Comparison of ENCODE assay signal across 18 cellular contexts in the genomic region with DNA sequence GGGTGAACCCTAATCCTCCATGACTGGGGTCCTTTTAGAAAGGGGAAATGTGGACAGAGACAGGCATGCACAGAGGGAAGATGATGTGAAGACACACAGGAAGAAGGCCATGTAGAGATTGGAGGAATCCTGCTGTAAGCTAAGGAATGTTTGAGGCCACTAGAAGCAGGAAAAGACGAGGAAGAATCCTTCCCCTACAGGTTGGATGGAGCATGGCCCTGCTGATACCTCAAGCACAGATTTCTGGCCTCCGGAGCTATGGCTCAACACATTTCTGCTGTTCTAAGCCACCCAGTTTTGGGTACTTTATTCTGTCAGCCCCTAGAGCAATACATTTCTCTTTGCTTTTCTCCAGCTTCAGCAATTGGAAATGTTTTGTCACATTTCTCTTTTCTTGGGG.
DNase-seq lines count a peak whose midpoint lies in the region; TF ChIP-seq lines count a peak whose summit lies in the region.
"Had no signal": no experiment of that assay in that cellular context is flagged by ENCODE, and none has a peak within 500 bp of the region (broad histone marks: within the 10 kb centered on the region; RNA-seq: fewer than 3 reads in every experiment).

No MANE protein-coding gene starts in this region.

- H3K9ac ChIP-seq in NT2/D1 (ENCODE audit: insufficient read length, low read depth) = no peak overlapping the region

- no peaks in the 10 kb centered on the region for H3K9me3 Mint-ChIP-seq in osteocyte (ENCODE audit: unreplicated experiment)

- POLR2A ChIA-PET in AG04449 (lab: Yijun Ruan, JAX) = interaction anchor here (0.6 kb wide), 1 partner anchor 743 kb away, joined by 3 read pairs; no protein-coding TSS in a partner anchor

- H3K27ac Mint-ChIP-seq in osteocyte (ENCODE audit: unreplicated experiment) = peak overlapping the region; percentile 9

- TF ChIP-seq POLR2A in ovary (IDR thresholded peaks at IDR 0.05) = no peak

- TF ChIP-seq CTCF in AG04449 (IDR thresholded peaks at IDR 0.05; ENCODE audit: insufficient read depth, low read length, missing control alignments) = peak; percentile 23
- peak; percentile 19 for TF ChIP-seq CTCF in fibroblast of the aortic adventitia (IDR thresholded peaks at IDR 0.05; ENCODE audit: insufficient read depth, low read length)
- TF ChIP-seq CTCF in osteocyte (IDR thresholded peaks at IDR 0.05) = no peak
- no peak for TF ChIP-seq CTCF in ovary (IDR thresholded peaks at IDR 0.05)

- H3K9me3 ChIP-seq in NT2/D1 (ENCODE audit: insufficient read depth, low read length) (no peaks in the 10 kb centered on the region; the same call in 1 of the 2 replicates), ovary (no peaks in the 10 kb centered on the region)
- H3K9me3 ChIP-seq: Caco-2 had no signal

- H3K27ac ChIP-seq in ovary = no peak overlapping the region
- H3K27ac ChIP-seq: 22Rv1, HL-60 had no signal

- H3K27me3 Mint-ChIP-seq in osteocyte (ENCODE audit: unreplicated experiment) = no peaks in the 10 kb centered on the region

- H3K4me3 Mint-ChIP-seq in osteocyte (ENCODE audit: unreplicated experiment) = no peak overlapping the region

- H3K4me1 Mint-ChIP-seq in osteocyte (ENCODE audit: unreplicated experiment) = peaks cover 32% of the 10 kb centered on the region

- no peaks in the 10 kb centered on the region for H3K36me3 ChIP-seq in NT2/D1 (ENCODE audit: insufficient read depth, insufficient read length, low read length)
- no peaks in the 10 kb centered on the region for H3K36me3 ChIP-seq in ovary

- 62 to 70% (median 68%) methylated on average over 2 of the region's 2 CpGs for WGBS in ovary, 3 donors

- H3K4me3 ChIP-seq in AG04449 (ENCODE audit: low read depth, low read length) = no peak overlapping the region
- H3K4me3 ChIP-seq in NT2/D1 (ENCODE audit: insufficient read length, low read depth) = no peak overlapping the region
- no peak overlapping the region for H3K4me3 ChIP-seq in fibroblast of the aortic adventitia (ENCODE audit: low read depth, low read length)
- no peak overlapping the region for H3K4me3 ChIP-seq in ovary
- H3K4me3 ChIP-seq: GM12878, K562 had no signal

- intact Hi-C loops in ovary (cut with DNase I) = no loop called here

- H3K4me1 ChIP-seq in NT2/D1 (ENCODE audit: insufficient read depth, insufficient read length) = no peaks in the 10 kb centered on the region
- H3K4me1 ChIP-seq in ovary (ENCODE audit: insufficient read depth) = no peaks in the 10 kb centered on the region

- DNase-seq in AG04449 (ENCODE audit: low read depth, low spot score) = no peak
- peak; percentile 5 for DNase-seq in NT2/D1 (ENCODE audit: low read depth, low spot score)
- no peak for DNase-seq in fibroblast of the aortic adventitia (ENCODE audit: low read depth)
- no peak for DNase-seq in osteocyte (ENCODE audit: extremely low spot score, unreplicated experiment)
- no peak for DNase-seq in NCI-H526 treated with DMSO at 0.1 percent for 48 hours (lab: John Stamatoyannopoulos, UW)
- no peak for DNase-seq in SHP77 treated with DMSO at 0.1 percent for 48 hours (lab: John Stamatoyannopoulos, UW)
- DNase-seq in 8988T = no peak
- DNase-seq in ovary = no peak
- DNase-seq: Caco-2, NCI-H146, NCI-H2081 treated with DMSO at 0.1 percent for 48 hours, NCI-H226, NCI-H69, PC-3 had no signal

- no peaks in the 10 kb centered on the region for H3K27me3 ChIP-seq in NT2/D1 (ENCODE audit: insufficient read depth, insufficient read length)
- no peaks in the 10 kb centered on the region for H3K27me3 ChIP-seq in ovary

- CTCF ChIA-PET in AG04449 (lab: Yijun Ruan, JAX) = interaction anchor here (0.7 to 1.4 kb wide), 2 partner anchors 10 to 37 kb away, joined by 3 read pairs; no protein-coding TSS in a partner anchor

- no peaks in the 10 kb centered on the region for H3K36me3 Mint-ChIP-seq in osteocyte (ENCODE audit: unreplicated experiment)

- no peak for TF ChIP-seq EP300 in ovary (IDR thresholded peaks at IDR 0.05)

Comparison
In these comparisons a context has a peak if more than half of its experiments do, and no peak if none do; other contexts are left out.
1. CTCF ChIP-seq: peak in AG04449 (single experiment) and fibroblast of the aortic adventitia (single experiment); none in osteocyte (single experiment) and ovary (0 of 3).